In genomic region chr19:47068876-47069406, GRCh38 we compare ENCODE assay signal across 22 cellular contexts. TPM values are rescaled to one million over a fixed set of nuclear protein-coding genes. Genes with fewer than 3 reads are reported as not detected.
"Had no signal": no experiment of that assay in that cellular context is flagged by ENCODE, and none has a peak within 500 bp of the region (broad histone marks: within the 10 kb centered on the region; RNA-seq: fewer than 3 reads in every experiment).

No MANE protein-coding gene starts in this region.

- H3K9me3 Mint-ChIP-seq: naive thymus-derived CD4-positive, alpha-beta T cell; stimulated activated naive CD8-positive, alpha-beta T cell treated with anti-CD3 and anti-CD28 coated beads, Interleukin-15, Interleukin-2, amounts not matched to agents 100 ng/mL and 50 ng/mL, for 24 hours had no signal

- H3K27me3 ChIP-seq: heart left ventricle, pancreas, testis, tibial nerve, upper lobe of right lung, vagina had no signal

- H3K4me1 ChIP-seq: heart left ventricle, pancreas, testis, upper lobe of right lung, vagina had no signal

- H3K27me3 Mint-ChIP-seq: naive thymus-derived CD4-positive, alpha-beta T cell; progenitor cell of endocrine pancreas; stimulated activated naive CD8-positive, alpha-beta T cell treated with anti-CD3 and anti-CD28 coated beads, Interleukin-15, Interleukin-2, amounts not matched to agents 100 ng/mL and 50 ng/mL, for 24 hours had no signal

- H3K4me3 Mint-ChIP-seq: naive thymus-derived CD4-positive, alpha-beta T cell; stimulated activated naive CD8-positive, alpha-beta T cell treated with anti-CD3 and anti-CD28 coated beads, Interleukin-15, Interleukin-2, amounts not matched to agents 100 ng/mL and 50 ng/mL, for 24 hours had no signal

- DNase-seq: cortex of kidney; effector memory CD4-positive, alpha-beta T cell; hippocampal formation; kidney glomerular epithelial cell; mammary epithelial cell; naive thymus-derived CD4-positive, alpha-beta T cell; stimulated activated CD4-positive, alpha-beta T cell treated with anti-CD3 and anti-CD28 coated beads, Interleukin-2, amount 100 ng/mL, for 48 hours; testis; upper lobe of right lung had no signal

- H3K27ac ChIP-seq: heart left ventricle, pancreas, testis, upper lobe of right lung, vagina had no signal

- H3K4me3 ChIP-seq: heart left ventricle, pancreas, smooth muscle cell, testis, tibial nerve, upper lobe of right lung, vagina had no signal

- H3K27ac Mint-ChIP-seq: naive thymus-derived CD4-positive, alpha-beta T cell; progenitor cell of endocrine pancreas; stimulated activated naive CD8-positive, alpha-beta T cell treated with anti-CD3 and anti-CD28 coated beads, Interleukin-15, Interleukin-2, amounts not matched to agents 100 ng/mL and 50 ng/mL, for 24 hours had no signal

- ATAC-seq: esophagus mucosa; naive thymus-derived CD4-positive, alpha-beta T cell; pancreas; right cardiac atrium; upper lobe of right lung had no signal

- H3K9me3 ChIP-seq: heart left ventricle, pancreas, testis, tibial nerve, upper lobe of right lung, vagina had no signal

- FAIRE-seq: endometrium, frontal cortex, pancreas had no signal

- H3K4me2 ChIP-seq: smooth muscle cell had no signal

RNA-seq across cellular contexts. Expression of gene NPAS1, which starts 49.3 kb away (rescaled TPM):
- total RNA-seq: mesenteric fat pad had no signal
- polyA plus RNA-seq: neural cell had no signal
